In the genomic region with DNA sequence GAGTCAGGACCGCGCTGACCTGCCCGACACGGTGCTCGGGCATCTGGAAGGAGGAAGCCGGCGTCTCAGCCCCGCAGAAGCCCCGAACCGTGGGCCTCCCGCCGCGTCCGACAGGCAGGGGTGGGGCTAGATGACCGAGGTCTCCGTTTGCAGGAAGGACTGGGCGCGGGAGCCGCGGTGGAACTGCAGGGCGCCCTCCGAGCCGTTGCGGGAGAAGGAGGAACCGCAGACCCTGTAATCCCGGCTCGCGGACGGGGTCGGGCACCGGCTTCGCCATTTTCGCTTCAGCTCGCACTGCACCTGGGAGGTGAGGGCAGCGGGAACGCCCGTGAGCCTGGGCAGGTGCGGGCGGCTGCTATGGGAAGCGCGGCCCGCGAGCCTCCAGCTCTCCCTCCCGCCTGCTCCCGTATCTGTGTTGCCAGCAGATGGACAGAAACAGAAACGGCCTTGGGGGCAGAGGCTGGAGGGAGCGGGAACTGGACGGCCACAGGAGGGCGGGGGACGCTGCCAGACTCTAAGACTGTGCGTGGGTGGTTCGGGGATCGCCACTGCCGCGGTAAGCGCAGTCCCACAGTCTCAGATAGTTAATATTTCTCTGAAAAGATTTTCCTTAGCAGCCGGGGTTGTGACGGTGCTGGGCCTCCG, we compare ENCODE assay signal across 2 cellular contexts.
TF ChIP-seq lines count a peak whose summit lies in the region.

No MANE protein-coding gene starts in this region.

TF ChIP-seq in HCT116, 20 proteins besides CTCF, POLR2A, EP300 and RAD21 (continued from another document):
- TF ChIP-seq, protein P1, sequence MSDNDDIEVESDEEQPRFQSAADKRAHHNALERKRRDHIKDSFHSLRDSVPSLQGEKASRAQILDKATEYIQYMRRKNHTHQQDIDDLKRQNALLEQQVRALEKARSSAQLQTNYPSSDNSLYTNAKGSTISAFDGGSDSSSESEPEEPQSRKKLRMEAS (IDR thresholded peaks at IDR 0.05) = no peak
- TF ChIP-seq EGR1 (IDR thresholded peaks at IDR 0.05; ENCODE audit: low read depth) (peak; percentile 94), SRF (IDR thresholded peaks at IDR 0.05; ENCODE audit: low read depth) (no peak), ZFX (IDR thresholded peaks at IDR 0.05) (peak; percentile 26; the same call in 1 of the 2 replicates), SIN3A (IDR thresholded peaks at IDR 0.05; ENCODE audit: low read depth) (no peak), EZH2 (IDR thresholded peaks at IDR 0.05) (no peak), CBX3 (IDR thresholded peaks at IDR 0.05; ENCODE audit: low read depth) (no peak), POLR2AphosphoS5 (IDR thresholded peaks at IDR 0.05; ENCODE audit: low read depth, low read length) (peak; percentile 48), FOSL1 (IDR thresholded peaks at IDR 0.05; ENCODE audit: low read depth) (no peak)
- TF ChIP-seq, protein P2, sequence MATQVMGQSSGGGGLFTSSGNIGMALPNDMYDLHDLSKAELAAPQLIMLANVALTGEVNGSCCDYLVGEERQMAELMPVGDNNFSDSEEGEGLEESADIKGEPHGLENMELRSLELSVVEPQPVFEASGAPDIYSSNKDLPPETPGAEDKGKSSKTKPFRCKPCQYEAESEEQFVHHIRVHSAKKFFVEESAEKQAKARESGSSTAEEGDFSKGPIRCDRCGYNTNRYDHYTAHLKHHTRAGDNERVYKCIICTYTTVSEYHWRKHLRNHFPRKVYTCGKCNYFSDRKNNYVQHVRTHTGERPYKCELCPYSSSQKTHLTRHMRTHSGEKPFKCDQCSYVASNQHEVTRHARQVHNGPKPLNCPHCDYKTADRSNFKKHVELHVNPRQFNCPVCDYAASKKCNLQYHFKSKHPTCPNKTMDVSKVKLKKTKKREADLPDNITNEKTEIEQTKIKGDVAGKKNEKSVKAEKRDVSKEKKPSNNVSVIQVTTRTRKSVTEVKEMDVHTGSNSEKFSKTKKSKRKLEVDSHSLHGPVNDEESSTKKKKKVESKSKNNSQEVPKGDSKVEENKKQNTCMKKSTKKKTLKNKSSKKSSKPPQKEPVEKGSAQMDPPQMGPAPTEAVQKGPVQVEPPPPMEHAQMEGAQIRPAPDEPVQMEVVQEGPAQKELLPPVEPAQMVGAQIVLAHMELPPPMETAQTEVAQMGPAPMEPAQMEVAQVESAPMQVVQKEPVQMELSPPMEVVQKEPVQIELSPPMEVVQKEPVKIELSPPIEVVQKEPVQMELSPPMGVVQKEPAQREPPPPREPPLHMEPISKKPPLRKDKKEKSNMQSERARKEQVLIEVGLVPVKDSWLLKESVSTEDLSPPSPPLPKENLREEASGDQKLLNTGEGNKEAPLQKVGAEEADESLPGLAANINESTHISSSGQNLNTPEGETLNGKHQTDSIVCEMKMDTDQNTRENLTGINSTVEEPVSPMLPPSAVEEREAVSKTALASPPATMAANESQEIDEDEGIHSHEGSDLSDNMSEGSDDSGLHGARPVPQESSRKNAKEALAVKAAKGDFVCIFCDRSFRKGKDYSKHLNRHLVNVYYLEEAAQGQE (IDR thresholded peaks at IDR 0.05; ENCODE audit: low read depth) = no peak

TF ChIP-seq in SK-N-SH treated with all-trans-retinoic acid at 6 μM for 48 hours, 23 proteins besides CTCF, POLR2A, EP300 and RAD21:
- TF ChIP-seq, protein P3, sequence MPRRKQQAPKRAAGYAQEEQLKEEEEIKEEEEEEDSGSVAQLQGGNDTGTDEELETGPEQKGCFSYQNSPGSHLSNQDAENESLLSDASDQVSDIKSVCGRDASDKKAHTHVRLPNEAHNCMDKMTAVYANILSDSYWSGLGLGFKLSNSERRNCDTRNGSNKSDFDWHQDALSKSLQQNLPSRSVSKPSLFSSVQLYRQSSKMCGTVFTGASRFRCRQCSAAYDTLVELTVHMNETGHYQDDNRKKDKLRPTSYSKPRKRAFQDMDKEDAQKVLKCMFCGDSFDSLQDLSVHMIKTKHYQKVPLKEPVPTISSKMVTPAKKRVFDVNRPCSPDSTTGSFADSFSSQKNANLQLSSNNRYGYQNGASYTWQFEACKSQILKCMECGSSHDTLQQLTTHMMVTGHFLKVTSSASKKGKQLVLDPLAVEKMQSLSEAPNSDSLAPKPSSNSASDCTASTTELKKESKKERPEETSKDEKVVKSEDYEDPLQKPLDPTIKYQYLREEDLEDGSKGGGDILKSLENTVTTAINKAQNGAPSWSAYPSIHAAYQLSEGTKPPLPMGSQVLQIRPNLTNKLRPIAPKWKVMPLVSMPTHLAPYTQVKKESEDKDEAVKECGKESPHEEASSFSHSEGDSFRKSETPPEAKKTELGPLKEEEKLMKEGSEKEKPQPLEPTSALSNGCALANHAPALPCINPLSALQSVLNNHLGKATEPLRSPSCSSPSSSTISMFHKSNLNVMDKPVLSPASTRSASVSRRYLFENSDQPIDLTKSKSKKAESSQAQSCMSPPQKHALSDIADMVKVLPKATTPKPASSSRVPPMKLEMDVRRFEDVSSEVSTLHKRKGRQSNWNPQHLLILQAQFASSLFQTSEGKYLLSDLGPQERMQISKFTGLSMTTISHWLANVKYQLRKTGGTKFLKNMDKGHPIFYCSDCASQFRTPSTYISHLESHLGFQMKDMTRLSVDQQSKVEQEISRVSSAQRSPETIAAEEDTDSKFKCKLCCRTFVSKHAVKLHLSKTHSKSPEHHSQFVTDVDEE (CRISPR knock-in tag; IDR thresholded peaks at IDR 0.05) = 0 out of 2 replicates have a peak, but pooled peaks have one; percentile 38
- TF ChIP-seq ZNF565 (CRISPR knock-in tag; conservative IDR thresholded peaks at IDR 0.05; ENCODE audit: low read depth) = no peak
- TF ChIP-seq, protein P4, sequence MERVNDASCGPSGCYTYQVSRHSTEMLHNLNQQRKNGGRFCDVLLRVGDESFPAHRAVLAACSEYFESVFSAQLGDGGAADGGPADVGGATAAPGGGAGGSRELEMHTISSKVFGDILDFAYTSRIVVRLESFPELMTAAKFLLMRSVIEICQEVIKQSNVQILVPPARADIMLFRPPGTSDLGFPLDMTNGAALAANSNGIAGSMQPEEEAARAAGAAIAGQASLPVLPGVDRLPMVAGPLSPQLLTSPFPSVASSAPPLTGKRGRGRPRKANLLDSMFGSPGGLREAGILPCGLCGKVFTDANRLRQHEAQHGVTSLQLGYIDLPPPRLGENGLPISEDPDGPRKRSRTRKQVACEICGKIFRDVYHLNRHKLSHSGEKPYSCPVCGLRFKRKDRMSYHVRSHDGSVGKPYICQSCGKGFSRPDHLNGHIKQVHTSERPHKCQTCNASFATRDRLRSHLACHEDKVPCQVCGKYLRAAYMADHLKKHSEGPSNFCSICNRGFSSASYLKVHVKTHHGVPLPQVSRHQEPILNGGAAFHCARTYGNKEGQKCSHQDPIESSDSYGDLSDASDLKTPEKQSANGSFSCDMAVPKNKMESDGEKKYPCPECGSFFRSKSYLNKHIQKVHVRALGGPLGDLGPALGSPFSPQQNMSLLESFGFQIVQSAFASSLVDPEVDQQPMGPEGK (CRISPR knock-in tag; IDR thresholded peaks at IDR 0.05; ENCODE audit: borderline replicate concordance) = no peak
- peak; percentile 16; the same call in 1 of the 2 replicates for TF ChIP-seq TCF4 (CRISPR knock-in tag; IDR thresholded peaks at IDR 0.05; ENCODE audit: borderline replicate concordance)
